19 cellular contexts compared by ENCODE assay signal in genomic region chr1:192140382-192140781, GRCh38. TPM values are rescaled to one million over a fixed set of nuclear protein-coding genes. Genes with fewer than 3 reads are reported as not detected.
DNase-seq lines count a peak whose midpoint lies in the region; ATAC-seq, FAIRE-seq and TF ChIP-seq lines count a peak whose summit lies in the region.
"Had no signal": no experiment of that assay in that cellular context is flagged by ENCODE, and none has a peak within 500 bp of the region (broad histone marks: within the 10 kb centered on the region; RNA-seq: fewer than 3 reads in every experiment).

No MANE protein-coding gene starts in this region.

- POLR2A ChIA-PET in RWPE1 (lab: Yijun Ruan, JAX; ENCODE audit: low non-redundant PET): no interaction called here

- no peaks in the 10 kb centered on the region for H3K36me3 ChIP-seq in small intestine (ENCODE audit: control insufficient read depth in 2 of 2, insufficient read depth in 2 of 2, low read length in 2 of 2)
- no peaks in the 10 kb centered on the region for H3K36me3 ChIP-seq in adrenal gland (replicated peaks in 1 of 2)

- H3K4me3 ChIP-seq in choroid plexus epithelial cell (ENCODE audit: low read depth, low read length): no peak overlapping the region
- no peak overlapping the region for H3K4me3 ChIP-seq in small intestine (ENCODE audit: low read depth in 1 of 2, low read length in 2 of 2)
- H3K4me3 ChIP-seq in adrenal gland: no peak overlapping the region

- CTCF ChIA-PET in RWPE1 (lab: Yijun Ruan, JAX): no interaction called here

- FAIRE-seq in small intestine (lab: Jason Lieb, UNC): no peak
- FAIRE-seq: GM18507 had no signal

- H3K27me3 ChIP-seq in small intestine (ENCODE audit: control insufficient read depth in 2 of 2, insufficient read depth in 2 of 2, low read length in 2 of 2) (no peaks in the 10 kb centered on the region), adrenal gland (no peaks in the 10 kb centered on the region)

- no peak for TF ChIP-seq POLR2A in adrenal gland (IDR thresholded peaks at IDR 0.05)

- intact Hi-C loops in adrenal gland (cut with DNase I): no loop called here

- H3K27ac ChIP-seq in RWPE1: no peak overlapping the region
- H3K27ac ChIP-seq in small intestine (ENCODE audit: low read depth in 1 of 2, low read length in 1 of 2): no peak overlapping the region
- H3K27ac ChIP-seq in adrenal gland: no peak overlapping the region
- H3K27ac ChIP-seq: C4-2B, HL-60 had no signal

- no peak for TF ChIP-seq CTCF in choroid plexus epithelial cell (conservative IDR thresholded peaks at IDR 0.05; ENCODE audit: low read depth, low read length)
- TF ChIP-seq CTCF in RWPE1 (conservative IDR thresholded peaks at IDR 0.05; ENCODE audit: low read depth): no peak
- TF ChIP-seq CTCF in adrenal gland (IDR thresholded peaks at IDR 0.05): no peak

- ATAC-seq in HG03159 (IDR thresholded peaks at IDR 0.05; ENCODE audit: unreplicated experiment): no peak

- H3K4me1 ChIP-seq in small intestine (ENCODE audit: control insufficient read depth in 2 of 2, insufficient read depth in 1 of 2, low read depth in 1 of 2, low read length in 1 of 2): no peaks in the 10 kb centered on the region
- no peaks in the 10 kb centered on the region for H3K4me1 ChIP-seq in adrenal gland (replicated peaks in 1 of 2)

- DNase-seq in A172 (ENCODE audit: low spot score): peak; percentile 31
- peak; percentile 24 for DNase-seq in ELR (ENCODE audit: low read depth)
- peak; percentile 12 for DNase-seq in M059J (ENCODE audit: low read depth)
- DNase-seq in choroid plexus epithelial cell (ENCODE audit: low read depth): peak; percentile 13
- DNase-seq in RWPE1 (ENCODE audit: low spot score): no peak
- no peak for DNase-seq in small intestine
- DNase-seq in adrenal gland: no peak
- DNase-seq: 8988T; CD4-positive, alpha-beta memory T cell; DMS79; GF-D8; GOT3; H9; KG1 had no signal

- H3K9me3 ChIP-seq in small intestine (ENCODE audit: control insufficient read depth, low read depth) (no peaks in the 10 kb centered on the region), adrenal gland (replicated peaks in 1 of 3) (no peaks in the 10 kb centered on the region)

- WGBS in small intestine, 3 donors: 78 to 86% (median 84%) methylated on average over 1 of the region's 1 CpG
- WGBS in adrenal gland, 4 donors: 60 to 81% (median 73%) methylated on average over 1 of the region's 1 CpG

RNA-seq across cellular contexts. Expression of gene RGS18, which starts 17.9 kb away (rescaled TPM):
- total RNA-seq in A172 (2014; rRNA removed; shearing (Covaris generic)): 0.19 and 0.26 TPM in 2 replicates
- not detected in 2 replicates for total RNA-seq in M059J (2014; rRNA removed; shearing (Covaris generic))
- polyA plus RNA-seq in small intestine (1 to 10 TPM in 1 of 3 donors, under 1 TPM in 2; 0.48 to 4.9 (median 0.67) TPM), adrenal gland (1 to 10 TPM in 2 of 3 donors, under 1 TPM in 1; 0.74 to 1.9 (median 1.4) TPM)
- total RNA-seq in adrenal gland: 1 to 10 TPM; 1.2 to 8.2 (median 1.9) TPM
- total RNA-seq: B cell, H9 had no signal

Comparison
In these comparisons a context has a peak if more than half of its experiments do, and no peak if none do; other contexts are left out.
1. DNase-seq: peak in A172 (single experiment), ELR (single experiment), M059J (single experiment) and choroid plexus epithelial cell (single experiment); none in RWPE1 (single experiment), small intestine (single experiment) and adrenal gland (0 of 7).